Comparison of ENCODE assay signal across 10 cellular contexts in the genomic region with DNA sequence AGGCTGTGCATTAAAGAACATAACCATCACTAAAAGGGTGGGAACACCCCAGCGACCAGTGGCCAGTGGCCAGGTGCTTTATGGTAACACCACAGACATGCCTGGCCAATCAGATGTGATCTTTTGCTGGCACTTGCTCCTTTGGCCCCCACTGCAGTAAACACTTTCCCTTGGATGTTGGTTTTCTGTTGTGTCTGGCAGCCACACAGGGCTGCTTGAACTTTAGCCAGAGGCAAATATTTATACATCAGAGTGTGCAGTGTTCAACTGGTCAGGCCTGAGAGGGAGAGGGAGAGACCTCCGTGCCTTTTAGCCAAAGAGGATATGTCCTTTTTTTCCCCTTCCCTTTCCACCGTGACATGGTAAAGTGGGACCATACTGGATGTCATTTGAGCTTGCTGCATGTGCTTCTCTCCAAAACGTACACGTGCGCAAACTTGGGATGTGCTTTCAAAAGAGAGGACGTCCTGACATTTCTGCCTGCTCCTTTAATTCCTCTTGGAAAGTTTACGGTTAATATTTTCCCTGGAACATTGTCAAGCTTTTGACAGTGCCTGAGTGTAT.
DNase-seq lines count a peak whose midpoint lies in the region; ATAC-seq and TF ChIP-seq lines count a peak whose summit lies in the region.
"Had no signal": no experiment of that assay in that cellular context is flagged by ENCODE, and none has a peak within 500 bp of the region (broad histone marks: within the 10 kb centered on the region; RNA-seq: fewer than 3 reads in every experiment).

No MANE protein-coding gene starts in this region.

- ATAC-seq in HG03135 (IDR thresholded peaks at IDR 0.05; ENCODE audit: unreplicated experiment), result no peak
- ATAC-seq in HG02840 (IDR thresholded peaks at IDR 0.05; ENCODE audit: low FRiP score, unreplicated experiment), result no peak
- no peak for ATAC-seq in GM18505 (IDR thresholded peaks at IDR 0.05; ENCODE audit: unreplicated experiment)
- ATAC-seq: activated CD4-positive, alpha-beta T cell treated with anti-CD3 and anti-CD28 coated beads for 36 hours had no signal

- H3K4me3 ChIP-seq in AG10803 (ENCODE audit: low read length) (peak overlapping the region; percentile 18), fibroblast of the aortic adventitia (ENCODE audit: low read depth, low read length) (peak overlapping the region; percentile 51)

- peak; percentile 31 for DNase-seq in AG10803 (ENCODE audit: low read depth)
- peak; percentile 44 to 67 for DNase-seq in SHP77 (lab: John Stamatoyannopoulos, UW)
- DNase-seq in fibroblast of the aortic adventitia (ENCODE audit: low read depth), result peak; percentile 78
- DNase-seq in osteocyte (ENCODE audit: extremely low spot score, unreplicated experiment), result no peak
- DNase-seq in stimulated activated naive CD4-positive, alpha-beta T cell (lab: John Stamatoyannopoulos, UW), result no peak
- DNase-seq: activated CD4-positive, alpha-beta T cell treated with anti-CD3 and anti-CD28 coated beads for 36 hours; MM.1S had no signal

- no peaks in the 10 kb centered on the region for H3K27me3 Mint-ChIP-seq in osteocyte (ENCODE audit: unreplicated experiment)
- H3K27me3 Mint-ChIP-seq: activated CD4-positive, alpha-beta T cell treated with anti-CD3 and anti-CD28 coated beads for 36 hours had no signal

- H3K36me3 Mint-ChIP-seq in osteocyte (ENCODE audit: unreplicated experiment), result no peaks in the 10 kb centered on the region

- peak overlapping the region; percentile 44 for H3K4me3 Mint-ChIP-seq in osteocyte (ENCODE audit: unreplicated experiment)
- H3K4me3 Mint-ChIP-seq: activated CD4-positive, alpha-beta T cell treated with anti-CD3 and anti-CD28 coated beads for 36 hours had no signal

- no peak for TF ChIP-seq CTCF in AG10803 (conservative IDR thresholded peaks at IDR 0.05; ENCODE audit: low read length)
- no peak for TF ChIP-seq CTCF in fibroblast of the aortic adventitia (IDR thresholded peaks at IDR 0.05; ENCODE audit: insufficient read depth, low read length)
- TF ChIP-seq CTCF in osteocyte (IDR thresholded peaks at IDR 0.05), result no peak

- H3K27ac Mint-ChIP-seq in osteocyte (ENCODE audit: unreplicated experiment), result peak overlapping the region; percentile 73
- H3K27ac Mint-ChIP-seq: activated CD4-positive, alpha-beta T cell treated with anti-CD3 and anti-CD28 coated beads for 36 hours had no signal

- H3K4me1 Mint-ChIP-seq in osteocyte (ENCODE audit: unreplicated experiment), result peaks cover 48% of the 10 kb centered on the region
- H3K4me1 Mint-ChIP-seq: activated CD4-positive, alpha-beta T cell treated with anti-CD3 and anti-CD28 coated beads for 36 hours had no signal

- no peak for TF ChIP-seq POLR2A in GM18505 (IDR thresholded peaks at IDR 0.05; ENCODE audit: borderline replicate concordance, extremely low read depth, insufficient read depth, insufficient read length)

- H3K9me3 Mint-ChIP-seq in osteocyte (ENCODE audit: unreplicated experiment), result no peaks in the 10 kb centered on the region

Comparison
In these comparisons a context has a peak if more than half of its experiments do, and no peak if none do; other contexts are left out.
1. DNase-seq: peak in AG10803 (single experiment), SHP77 (2 of 2) and fibroblast of the aortic adventitia (single experiment); none in osteocyte (single experiment) and stimulated activated naive CD4-positive, alpha-beta T cell (0 of 6).